Comparison of ENCODE assay signal across 8 cellular contexts in genomic region chr6:158645064-158646022, GRCh38. TPM values are rescaled to one million over a fixed set of nuclear protein-coding genes. Genes with fewer than 3 reads are reported as not detected.
DNase-seq lines count a peak whose midpoint lies in the region; ATAC-seq and TF ChIP-seq lines count a peak whose summit lies in the region.

No MANE protein-coding gene starts in this region.

- no peak overlapping the region for H3K27ac ChIP-seq in iPS-18a (ENCODE audit: low read length)

- peak; percentile 6 to 21 for ATAC-seq in activated T-cell treated with anti-CD3 and anti-CD28 coated beads, Interleukin-2, amount 50 U/mL, for 72 hours (replicated peaks in 1 of 2)
- ATAC-seq in stimulated activated naive CD8-positive, alpha-beta T cell treated with anti-CD3 and anti-CD28 coated beads, Interleukin-15, Interleukin-2, amounts not matched to agents 100 U/mL and 50 U/mL, for 24 hours, result peak; percentile 5
- ATAC-seq in GM21528 (IDR thresholded peaks at IDR 0.05; ENCODE audit: low FRiP score, unreplicated experiment) (no peak), HG02763 (IDR thresholded peaks at IDR 0.05; ENCODE audit: unreplicated experiment) (no peak)

- H3K4me3 Mint-ChIP-seq in activated naive CD4-positive, alpha-beta T cell treated with anti-CD3 and anti-CD28 coated beads for 36 hours, result peak overlapping the region; percentile 88
- H3K4me3 Mint-ChIP-seq in activated T-cell treated with anti-CD3 and anti-CD28 coated beads, Interleukin-2, amount 50 U/mL, for 72 hours, result peak overlapping the region; percentile 93 to 95

- intact Hi-C loops in activated naive CD4-positive, alpha-beta T cell treated with anti-CD3 and anti-CD28 coated beads for 36 hours (cut with micrococcal nuclease), result loop anchor here (2.0 to 10.0 kb wide), 6 partner anchors 13 to 1817 kb away; partner anchors contain the start of genes ACAT2 and SOD2

- peak overlapping the region; percentile 92 for H3K27ac Mint-ChIP-seq in activated naive CD4-positive, alpha-beta T cell treated with anti-CD3 and anti-CD28 coated beads for 36 hours
- peak overlapping the region; percentile 91 for H3K27ac Mint-ChIP-seq in activated T-cell treated with anti-CD3 and anti-CD28 coated beads, Interleukin-2, amount 50 U/mL, for 72 hours

- H3K4me1 Mint-ChIP-seq in activated naive CD4-positive, alpha-beta T cell treated with anti-CD3 and anti-CD28 coated beads for 36 hours (ENCODE audit: low read depth), result peaks cover 68% of the 10 kb centered on the region
- H3K4me1 Mint-ChIP-seq in activated T-cell treated with anti-CD3 and anti-CD28 coated beads, Interleukin-2, amount 50 U/mL, for 72 hours (ENCODE audit: low read depth), result peaks cover 79% of the 10 kb centered on the region

- peaks cover 6% of the 10 kb centered on the region for H3K4me1 ChIP-seq in iPS-18a (ENCODE audit: control insufficient read depth, low read depth, low read length)

- H3K36me3 Mint-ChIP-seq in activated naive CD4-positive, alpha-beta T cell treated with anti-CD3 and anti-CD28 coated beads for 36 hours (ENCODE audit: low read depth), result peaks cover 40% of the 10 kb centered on the region
- H3K36me3 Mint-ChIP-seq in activated T-cell treated with anti-CD3 and anti-CD28 coated beads, Interleukin-2, amount 50 U/mL, for 72 hours (ENCODE audit: insufficient read depth in 2 of 2), result peaks cover 18 to 21% of the 10 kb centered on the region in 2 donors

- peak; percentile 53 for DNase-seq in activated naive CD4-positive, alpha-beta T cell treated with anti-CD3 and anti-CD28 coated beads for 36 hours
- DNase-seq in activated naive CD4-positive, alpha-beta T cell (lab: John Stamatoyannopoulos, UW), result no peak
- peak; percentile 50 to 67 for DNase-seq in activated T-cell treated with anti-CD3 and anti-CD28 coated beads, Interleukin-2, amount 50 U/mL, for 72 hours
- peak; percentile 21 for DNase-seq in stimulated activated naive CD8-positive, alpha-beta T cell treated with anti-CD3 and anti-CD28 coated beads, Interleukin-15, Interleukin-2, amounts not matched to agents 100 U/mL and 50 U/mL, for 24 hours
- no peak for DNase-seq in GM13977 (ENCODE audit: low spot score)

- CTCF ChIA-PET in activated naive CD4-positive, alpha-beta T cell treated with anti-CD3 and anti-CD28 coated beads for 36 hours (lab: Charles Lee), result interaction anchor here (1.3 to 2.5 kb wide), 3 partner anchors 9 to 46 kb away, joined by 5 to 11 read pairs (median 9); no protein-coding TSS in a partner anchor

- peaks cover 2% of the 10 kb centered on the region for H3K9me3 Mint-ChIP-seq in activated naive CD4-positive, alpha-beta T cell treated with anti-CD3 and anti-CD28 coated beads for 36 hours
- H3K9me3 Mint-ChIP-seq in activated T-cell treated with anti-CD3 and anti-CD28 coated beads, Interleukin-2, amount 50 U/mL, for 72 hours, result no peaks in the 10 kb centered on the region

- no peaks in the 10 kb centered on the region for H3K9me3 ChIP-seq in iPS-18a (ENCODE audit: control insufficient read depth, low read depth, low read length)

- H3K4me3 ChIP-seq in iPS-18a (ENCODE audit: low read length), result peak overlapping the region; percentile 70

- H3K27me3 Mint-ChIP-seq in activated naive CD4-positive, alpha-beta T cell treated with anti-CD3 and anti-CD28 coated beads for 36 hours (ENCODE audit: low read depth), result no peaks in the 10 kb centered on the region
- H3K27me3 Mint-ChIP-seq in activated T-cell treated with anti-CD3 and anti-CD28 coated beads, Interleukin-2, amount 50 U/mL, for 72 hours (ENCODE audit: low read depth), result no peaks in the 10 kb centered on the region

- peaks cover 13% of the 10 kb centered on the region for H3K27me3 ChIP-seq in iPS-18a (ENCODE audit: control insufficient read depth, insufficient read depth, low read length)

- peak overlapping the region; percentile 38 for H3K9ac ChIP-seq in iPS-18a (ENCODE audit: low read length)

- TF ChIP-seq CTCF in GM13977 (IDR thresholded peaks at IDR 0.05; ENCODE audit: extremely low read depth, insufficient read depth, missing control alignments), result no peak

- H3K36me3 ChIP-seq in iPS-18a (ENCODE audit: control insufficient read depth, low read depth, low read length), result no peaks in the 10 kb centered on the region

- in situ Hi-C loops in GM13977 (cut with MboI; ENCODE audit: low pct_unique_long_range_greater_than_20kb, low sequenced_read_pairs, unreplicated experiment), result no loop called here

RNA-seq across cellular contexts. Expression of gene DYNLT1, which starts 0.8 kb away (rescaled TPM):
- 100 to 1,000 TPM in 1 of 2 experiments, 10 to 100 TPM in 1; 99.1 to 107 TPM for total RNA-seq in activated naive CD4-positive, alpha-beta T cell treated with anti-CD3 and anti-CD28 coated beads for 36 hours
- total RNA-seq in activated T-cell treated with anti-CD3 and anti-CD28 coated beads, Interleukin-2, amount 50 U/mL, for 72 hours, result 100 to 1,000 TPM; 111 to 127 TPM

RNA-seq across cellular contexts. Expression of gene SYTL3, which starts 4.5 kb away (rescaled TPM):
- 100 to 1,000 TPM; 115 to 120 TPM for total RNA-seq in activated naive CD4-positive, alpha-beta T cell treated with anti-CD3 and anti-CD28 coated beads for 36 hours
- 100 to 1,000 TPM; 267 to 353 TPM for total RNA-seq in activated T-cell treated with anti-CD3 and anti-CD28 coated beads, Interleukin-2, amount 50 U/mL, for 72 hours

Comparison
In these comparisons a context has a peak if more than half of its experiments do, and no peak if none do; other contexts are left out.
1. DNase-seq: peak in activated naive CD4-positive, alpha-beta T cell treated with anti-CD3 and anti-CD28 coated beads for 36 hours (single experiment), activated T-cell treated with anti-CD3 and anti-CD28 coated beads, Interleukin-2, amount 50 U/mL, for 72 hours (2 of 2) and stimulated activated naive CD8-positive, alpha-beta T cell treated with anti-CD3 and anti-CD28 coated beads, Interleukin-15, Interleukin-2, amounts not matched to agents 100 U/mL and 50 U/mL, for 24 hours (single experiment); none in activated naive CD4-positive, alpha-beta T cell (0 of 4) and GM13977 (single experiment).
2. ATAC-seq: peak in activated T-cell treated with anti-CD3 and anti-CD28 coated beads, Interleukin-2, amount 50 U/mL, for 72 hours (2 of 2) and stimulated activated naive CD8-positive, alpha-beta T cell treated with anti-CD3 and anti-CD28 coated beads, Interleukin-15, Interleukin-2, amounts not matched to agents 100 U/mL and 50 U/mL, for 24 hours (single experiment); none in GM21528 (single experiment) and HG02763 (single experiment).